In genomic region chr1:36458910-36459309, GRCh38 we compare ENCODE assay signal across 12 cellular contexts.
DNase-seq lines count a peak whose midpoint lies in the region; ATAC-seq lines count a peak whose summit lies in the region.
"Had no signal": no experiment of that assay in that cellular context is flagged by ENCODE, and none has a peak within 500 bp of the region (broad histone marks: within the 10 kb centered on the region; RNA-seq: fewer than 3 reads in every experiment).

No MANE protein-coding gene starts in this region.

- no peaks in the 10 kb centered on the region for H3K9me3 ChIP-seq in KOPT-K1 (ENCODE audit: insufficient read depth, low read length, poor library complexity, severe bottlenecking)

- DNase-seq in SKM-1 (lab: John Stamatoyannopoulos, UW; ENCODE audit: unreplicated experiment) (peak; percentile 20), Ammon's horn (ENCODE audit: low spot score) (no peak)
- peak; percentile 43 to 53 for DNase-seq in stimulated activated CD4-positive, alpha-beta T cell treated with anti-CD3 and anti-CD28 coated beads, Interleukin-4, amount 100 ng/mL, for 4 hours
- DNase-seq in NK-92 treated with Interleukin-12 subunit alpha and Interleukin-12 subunit beta, amount 100 ng/mL, for 24 hours (lab: John Stamatoyannopoulos, UW) = no peak
- DNase-seq: DMS79 treated with DMSO at 0.1 percent for 48 hours, kidney, NCI-H526 treated with DMSO at 0.1 percent for 48 hours had no signal

- no peak for ATAC-seq in HG02970 (IDR thresholded peaks at IDR 0.05; ENCODE audit: low FRiP score, unreplicated experiment)
- no peak for ATAC-seq in HG03159 (IDR thresholded peaks at IDR 0.05; ENCODE audit: unreplicated experiment)

- peaks cover 16% of the 10 kb centered on the region for H3K36me3 Mint-ChIP-seq in activated naive CD4-positive, alpha-beta T cell treated with anti-CD3 and anti-CD28 coated beads, Interleukin-2, amount 50 U/mL, for 24 hours

- H3K27ac Mint-ChIP-seq in activated naive CD4-positive, alpha-beta T cell treated with anti-CD3 and anti-CD28 coated beads, Interleukin-2, amount 50 U/mL, for 24 hours = peak overlapping the region; percentile 97

- no peaks in the 10 kb centered on the region for H3K27me3 Mint-ChIP-seq in activated naive CD4-positive, alpha-beta T cell treated with anti-CD3 and anti-CD28 coated beads, Interleukin-2, amount 50 U/mL, for 24 hours

- H3K36me3 ChIP-seq in KOPT-K1 (ENCODE audit: insufficient read depth, low read length) = peaks cover 78% of the 10 kb centered on the region

- H3K4me3 Mint-ChIP-seq in activated naive CD4-positive, alpha-beta T cell treated with anti-CD3 and anti-CD28 coated beads, Interleukin-2, amount 50 U/mL, for 24 hours = peak overlapping the region; percentile 67

- H3K4me1 Mint-ChIP-seq in activated naive CD4-positive, alpha-beta T cell treated with anti-CD3 and anti-CD28 coated beads, Interleukin-2, amount 50 U/mL, for 24 hours = peaks cover 41% of the 10 kb centered on the region

- H3K9me3 Mint-ChIP-seq in activated naive CD4-positive, alpha-beta T cell treated with anti-CD3 and anti-CD28 coated beads, Interleukin-2, amount 50 U/mL, for 24 hours = no peaks in the 10 kb centered on the region

- H3K27ac ChIP-seq in KOPT-K1 (ENCODE audit: low read depth, low read length, poor library complexity, severe bottlenecking) = peak overlapping the region; percentile 60
- H3K27ac ChIP-seq: KMS-11 had no signal

Comparison
In these comparisons a context has a peak if more than half of its experiments do, and no peak if none do; other contexts are left out.
1. DNase-seq: peak in SKM-1 (single experiment) and stimulated activated CD4-positive, alpha-beta T cell treated with anti-CD3 and anti-CD28 coated beads, Interleukin-4, amount 100 ng/mL, for 4 hours (2 of 2); none in Ammon's horn (single experiment) and NK-92 treated with Interleukin-12 subunit alpha and Interleukin-12 subunit beta, amount 100 ng/mL, for 24 hours (single experiment).